In the genomic region with DNA sequence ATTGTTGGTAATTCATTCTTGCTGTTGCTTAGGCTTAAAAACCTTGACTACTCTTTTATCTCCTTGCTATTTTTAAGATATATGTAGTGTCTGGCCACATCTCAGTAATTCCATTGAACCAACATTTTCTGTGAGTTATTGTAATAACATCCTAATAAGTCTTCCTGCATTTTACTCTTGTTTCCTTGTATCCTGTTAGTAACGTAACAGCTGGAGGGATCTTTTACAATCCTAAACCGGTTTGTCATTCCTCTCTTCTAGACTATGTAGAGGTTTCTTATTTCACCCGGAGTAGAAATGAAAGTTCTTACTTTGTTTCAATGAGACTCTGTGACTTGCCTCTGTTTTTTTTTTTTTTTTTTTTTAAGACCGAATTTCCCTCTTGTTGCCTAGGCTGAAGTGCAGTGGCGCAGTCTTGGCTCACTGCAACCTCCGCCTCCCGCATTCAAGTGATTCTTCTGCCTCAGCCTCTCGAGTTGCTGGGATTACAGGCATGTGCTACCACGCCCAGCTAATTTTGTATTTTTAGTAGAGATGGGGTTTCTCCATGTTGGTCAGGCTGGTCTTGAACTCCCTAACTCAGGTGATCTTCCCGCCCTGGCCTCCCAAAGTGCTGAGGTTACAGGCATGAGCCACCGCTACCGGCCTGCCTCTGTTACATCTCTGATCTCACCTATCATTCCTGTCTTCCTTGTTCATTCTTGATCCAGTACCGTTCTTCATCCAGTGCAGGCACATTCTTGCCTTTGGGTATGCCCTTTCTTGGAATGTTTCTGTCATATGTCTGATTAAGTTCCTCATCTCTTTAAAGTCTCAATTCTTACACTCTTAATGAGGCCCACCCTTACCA, we compare ENCODE assay signal across 14 cellular contexts. TPM values are rescaled to one million over a fixed set of nuclear protein-coding genes. Genes with fewer than 3 reads are reported as not detected.
A peak's percentile ranks its signal among the peaks of the same experiment; 100 is the strongest.
DNase-seq lines count a peak whose midpoint lies in the region; ATAC-seq and TF ChIP-seq lines count a peak whose summit lies in the region.
"Had no signal": no experiment of that assay in that cellular context is flagged by ENCODE, and none has a peak within 500 bp of the region (broad histone marks: within the 10 kb centered on the region; RNA-seq: fewer than 3 reads in every experiment).

No MANE protein-coding gene starts in this region.

- DNase-seq in activated CD4-positive, alpha-beta memory T cell treated with anti-CD3 and anti-CD28 coated beads for 36 hours: no peak
- DNase-seq in activated CD4-positive, alpha-beta memory T cell treated with anti-CD3 and anti-CD28 coated beads, Interleukin-2, amount 10 ng/mL, durations not matched to agents 7 days and 5 days: no peak
- DNase-seq in SJCRH30: peak; percentile 22 to 78
- DNase-seq in fibroblast of peridontal ligament (ENCODE audit: extremely low read depth): peak; percentile 83
- DNase-seq in renal cortical epithelial cell (ENCODE audit: low read depth): peak; percentile 36
- DNase-seq in BE2C: no peak
- no peak for DNase-seq in retina
- DNase-seq: activated CD8-positive, alpha-beta memory T cell treated with anti-CD3 and anti-CD28 coated beads for 24 hours; CD4-positive, CD25-positive, alpha-beta regulatory T cell; stimulated activated CD4-positive, alpha-beta T cell treated with anti-CD3 and anti-CD28 coated beads, Interleukin-15, amount 100 ng/mL, for 24 hours; stimulated activated naive CD4-positive, alpha-beta T cell treated with Interleukin-2 at 50 U/mL for 16 hours had no signal

- no peak for TF ChIP-seq CTCF in BE2C (IDR thresholded peaks at IDR 0.05; ENCODE audit: low read depth, low read length)

- H3K27me3 ChIP-seq in SJCRH30: no peaks in the 10 kb centered on the region
- no peaks in the 10 kb centered on the region for H3K27me3 ChIP-seq in BE2C
- H3K27me3 ChIP-seq: SJSA1 had no signal

- no peak overlapping the region for H3K4me3 ChIP-seq in SJCRH30
- no peak overlapping the region for H3K4me3 ChIP-seq in BE2C (ENCODE audit: low read depth, low read length)
- H3K4me3 ChIP-seq: SJSA1 had no signal

- CTCF ChIA-PET in activated CD4-positive, alpha-beta memory T cell treated with anti-CD3 and anti-CD28 coated beads for 36 hours (lab: Charles Lee): interaction anchor here (0.6 kb wide), 1 partner anchor 1626 kb away, joined by 3 read pairs; no protein-coding TSS in a partner anchor
- CTCF ChIA-PET in activated CD4-positive, alpha-beta memory T cell treated with anti-CD3 and anti-CD28 coated beads, Interleukin-2, amount 10 ng/mL, durations not matched to agents 7 days and 5 days (lab: Charles Lee): interaction anchor here (1.1 kb wide), 1 partner anchor 26 kb away, joined by 3 read pairs; no protein-coding TSS in a partner anchor

- H3K27ac Mint-ChIP-seq in activated CD4-positive, alpha-beta memory T cell treated with anti-CD3 and anti-CD28 coated beads for 36 hours: peak overlapping the region; percentile 19
- no peak overlapping the region for H3K27ac Mint-ChIP-seq in activated CD4-positive, alpha-beta memory T cell treated with anti-CD3 and anti-CD28 coated beads, Interleukin-2, amount 10 ng/mL, durations not matched to agents 7 days and 5 days

- H3K4me3 Mint-ChIP-seq in activated CD4-positive, alpha-beta memory T cell treated with anti-CD3 and anti-CD28 coated beads for 36 hours: no peak overlapping the region
- H3K4me3 Mint-ChIP-seq in activated CD4-positive, alpha-beta memory T cell treated with anti-CD3 and anti-CD28 coated beads, Interleukin-2, amount 10 ng/mL, durations not matched to agents 7 days and 5 days: no peak overlapping the region
- H3K4me3 Mint-ChIP-seq: central memory CD8-positive, alpha-beta T cell had no signal

- intact Hi-C loops in activated CD4-positive, alpha-beta memory T cell treated with anti-CD3 and anti-CD28 coated beads for 36 hours (cut with micrococcal nuclease): no loop called here

- H3K4me1 ChIP-seq in SJCRH30 (peaks cover 30% of the 10 kb centered on the region), BE2C (no peaks in the 10 kb centered on the region; the same call in none of the 2 replicates)

- H3K27ac ChIP-seq in SJCRH30: peak overlapping the region; percentile 30
- H3K27ac ChIP-seq: SJSA1 had no signal

- ATAC-seq in HG03520 (IDR thresholded peaks at IDR 0.05; ENCODE audit: unreplicated experiment): no peak

- no peaks in the 10 kb centered on the region for H3K27me3 Mint-ChIP-seq in activated CD4-positive, alpha-beta memory T cell treated with anti-CD3 and anti-CD28 coated beads for 36 hours
- no peaks in the 10 kb centered on the region for H3K27me3 Mint-ChIP-seq in activated CD4-positive, alpha-beta memory T cell treated with anti-CD3 and anti-CD28 coated beads, Interleukin-2, amount 10 ng/mL, durations not matched to agents 7 days and 5 days
- H3K27me3 Mint-ChIP-seq: CD4-positive, CD25-positive, alpha-beta regulatory T cell; central memory CD8-positive, alpha-beta T cell had no signal

- H3K36me3 ChIP-seq in SJCRH30 (no peaks in the 10 kb centered on the region), BE2C (no peaks in the 10 kb centered on the region)
- H3K36me3 ChIP-seq: SJSA1 had no signal

- peaks cover 20% of the 10 kb centered on the region for H3K36me3 Mint-ChIP-seq in activated CD4-positive, alpha-beta memory T cell treated with anti-CD3 and anti-CD28 coated beads for 36 hours
- H3K36me3 Mint-ChIP-seq in activated CD4-positive, alpha-beta memory T cell treated with anti-CD3 and anti-CD28 coated beads, Interleukin-2, amount 10 ng/mL, durations not matched to agents 7 days and 5 days (ENCODE audit: low read depth): peaks cover 29% of the 10 kb centered on the region

- POLR2A ChIA-PET in activated CD4-positive, alpha-beta memory T cell treated with anti-CD3 and anti-CD28 coated beads for 36 hours (lab: Charles Lee): no interaction called here
- POLR2A ChIA-PET in activated CD4-positive, alpha-beta memory T cell treated with anti-CD3 and anti-CD28 coated beads, Interleukin-2, amount 10 ng/mL, durations not matched to agents 7 days and 5 days (lab: Charles Lee): no interaction called here

- no peaks in the 10 kb centered on the region for H3K9me3 Mint-ChIP-seq in activated CD4-positive, alpha-beta memory T cell treated with anti-CD3 and anti-CD28 coated beads for 36 hours
- no peaks in the 10 kb centered on the region for H3K9me3 Mint-ChIP-seq in activated CD4-positive, alpha-beta memory T cell treated with anti-CD3 and anti-CD28 coated beads, Interleukin-2, amount 10 ng/mL, durations not matched to agents 7 days and 5 days
- H3K9me3 Mint-ChIP-seq: CD4-positive, CD25-positive, alpha-beta regulatory T cell; central memory CD8-positive, alpha-beta T cell had no signal

- H3K9me3 ChIP-seq in SJCRH30 (replicated peaks) (no peaks in the 10 kb centered on the region), BE2C (no peaks in the 10 kb centered on the region)
- H3K9me3 ChIP-seq: SJSA1 had no signal

- peaks cover 60% of the 10 kb centered on the region for H3K4me1 Mint-ChIP-seq in activated CD4-positive, alpha-beta memory T cell treated with anti-CD3 and anti-CD28 coated beads for 36 hours (ENCODE audit: low read depth)
- peaks cover 44% of the 10 kb centered on the region for H3K4me1 Mint-ChIP-seq in activated CD4-positive, alpha-beta memory T cell treated with anti-CD3 and anti-CD28 coated beads, Interleukin-2, amount 10 ng/mL, durations not matched to agents 7 days and 5 days

RNA-seq across cellular contexts. Expression of a gene that starts 44.7 kb away (rescaled TPM):
- total RNA-seq in activated CD4-positive, alpha-beta memory T cell treated with anti-CD3 and anti-CD28 coated beads for 36 hours: 10 to 100 TPM; 72.0 to 81.8 TPM
- 10 to 100 TPM; 81.0 to 83.1 TPM for total RNA-seq in activated CD4-positive, alpha-beta memory T cell treated with anti-CD3 and anti-CD28 coated beads, Interleukin-2, amount 10 ng/mL, durations not matched to agents 7 days and 5 days
- total RNA-seq in SJCRH30 (2014; rRNA removed; shearing (Covaris generic)): 26.7 and 28.1 TPM in 2 replicates
- 28.3 and 39.1 TPM in 2 replicates for total RNA-seq in renal cortical epithelial cell
- 8.5 TPM for polyA plus RNA-seq in BE2C (2012; ENCODE audit: insufficient read depth, insufficient read length, low read depth)

Comparison
In these comparisons a context has a peak if more than half of its experiments do, and no peak if none do; other contexts are left out.
1. DNase-seq: peak in SJCRH30 (2 of 2), fibroblast of peridontal ligament (single experiment) and renal cortical epithelial cell (single experiment); none in activated CD4-positive, alpha-beta memory T cell treated with anti-CD3 and anti-CD28 coated beads for 36 hours (single experiment), activated CD4-positive, alpha-beta memory T cell treated with anti-CD3 and anti-CD28 coated beads, Interleukin-2, amount 10 ng/mL, durations not matched to agents 7 days and 5 days (single experiment), BE2C (single experiment) and retina (single experiment).